ENCODE assay signal across 20 cellular contexts in genomic region chr2:233453916-233454315, GRCh38.
"Had no signal": no experiment of that assay in that cellular context is flagged by ENCODE, and none has a peak within 500 bp of the region (broad histone marks: within the 10 kb centered on the region; RNA-seq: fewer than 3 reads in every experiment).

No MANE protein-coding gene starts in this region.

- H3K4me3 ChIP-seq: heart right ventricle, lower lobe of right lung, suprapubic skin, tibial nerve had no signal

- H3K9me3 Mint-ChIP-seq: activated naive CD4-positive, alpha-beta T cell treated with anti-CD3 and anti-CD28 coated beads for 36 hours; activated T-helper 17 cell treated with anti-CD3 and anti-CD28 coated beads, Interleukin-2, amount 50 U/mL, for 72 hours; endodermal cell; naive thymus-derived CD4-positive, alpha-beta T cell; neural crest cell; stimulated activated naive CD8-positive, alpha-beta T cell treated with anti-CD3 and anti-CD28 coated beads, Interleukin-15, amount 100 ng/mL, for 72 hours had no signal

- DNase-seq: activated CD4-positive, alpha-beta T cell treated with anti-CD3 and anti-CD28 coated beads for 1 hour; activated CD4-positive, alpha-beta T cell treated with anti-CD3 and anti-CD28 coated beads, Interleukin-2, amount 50 U/mL, for 1 hour; activated CD8-positive, alpha-beta T cell treated with anti-CD3 and anti-CD28 coated beads, Interleukin-2, amount 10 ng/mL, durations not matched to agents 7 days and 5 days; activated naive CD4-positive, alpha-beta T cell treated with anti-CD3 and anti-CD28 coated beads for 36 hours; cerebellar nuclear complex; cortex of kidney; endodermal cell; heart right ventricle; naive thymus-derived CD4-positive, alpha-beta T cell; occipital lobe; retina; stimulated activated CD4-positive, alpha-beta T cell treated with anti-CD3 and anti-CD28 coated beads, Interleukin-4, amount 100 ng/mL, for 4 hours; stimulated activated naive CD8-positive, alpha-beta T cell treated with anti-CD3 and anti-CD28 coated beads, Interleukin-15, amount 100 ng/mL, for 72 hours had no signal

- H3K27ac ChIP-seq: epithelial cell of prostate, lower lobe of right lung, suprapubic skin, tibial nerve had no signal

- H3K4me3 Mint-ChIP-seq: activated CD8-positive, alpha-beta T cell treated with anti-CD3 and anti-CD28 coated beads, Interleukin-2, amount 10 ng/mL, durations not matched to agents 7 days and 5 days; activated naive CD4-positive, alpha-beta T cell treated with anti-CD3 and anti-CD28 coated beads for 36 hours; activated T-helper 17 cell treated with anti-CD3 and anti-CD28 coated beads, Interleukin-2, amount 50 U/mL, for 72 hours; endodermal cell; naive thymus-derived CD4-positive, alpha-beta T cell; neural crest cell; stimulated activated naive CD8-positive, alpha-beta T cell treated with anti-CD3 and anti-CD28 coated beads, Interleukin-15, amount 100 ng/mL, for 72 hours had no signal

- H3K9me3 ChIP-seq: heart right ventricle, lower lobe of right lung, suprapubic skin, tibial nerve had no signal

- H3K27me3 Mint-ChIP-seq: activated T-helper 17 cell treated with anti-CD3 and anti-CD28 coated beads, Interleukin-2, amount 50 U/mL, for 72 hours; naive thymus-derived CD4-positive, alpha-beta T cell; progenitor cell of endocrine pancreas; stimulated activated naive CD8-positive, alpha-beta T cell treated with anti-CD3 and anti-CD28 coated beads, Interleukin-15, amount 100 ng/mL, for 72 hours had no signal

- ATAC-seq: activated CD8-positive, alpha-beta T cell treated with anti-CD3 and anti-CD28 coated beads, Interleukin-2, amount 10 ng/mL, durations not matched to agents 7 days and 5 days; activated T-helper 17 cell treated with anti-CD3 and anti-CD28 coated beads, Interleukin-2, amount 50 U/mL, for 72 hours; lower lobe of right lung; naive thymus-derived CD4-positive, alpha-beta T cell; stimulated activated naive CD8-positive, alpha-beta T cell treated with anti-CD3 and anti-CD28 coated beads, Interleukin-15, amount 100 ng/mL, for 72 hours had no signal

- H3K4me1 Mint-ChIP-seq: activated T-helper 17 cell treated with anti-CD3 and anti-CD28 coated beads, Interleukin-2, amount 50 U/mL, for 72 hours; stimulated activated naive CD8-positive, alpha-beta T cell treated with anti-CD3 and anti-CD28 coated beads, Interleukin-15, amount 100 ng/mL, for 72 hours had no signal

- H3K27me3 ChIP-seq: heart right ventricle, suprapubic skin, tibial nerve had no signal

- H3K27ac Mint-ChIP-seq: activated CD8-positive, alpha-beta T cell treated with anti-CD3 and anti-CD28 coated beads, Interleukin-2, amount 10 ng/mL, durations not matched to agents 7 days and 5 days; activated naive CD4-positive, alpha-beta T cell treated with anti-CD3 and anti-CD28 coated beads for 36 hours; activated T-helper 17 cell treated with anti-CD3 and anti-CD28 coated beads, Interleukin-2, amount 50 U/mL, for 72 hours; endodermal cell; progenitor cell of endocrine pancreas had no signal

- H3K4me1 ChIP-seq: lower lobe of right lung, suprapubic skin, tibial nerve had no signal
